ENCODE assay signal across 14 cellular contexts in genomic region chr13:103883698-103884097, GRCh38.
A peak's percentile ranks its signal among the peaks of the same experiment; 100 is the strongest.
DNase-seq lines count a peak whose midpoint lies in the region; ATAC-seq and TF ChIP-seq lines count a peak whose summit lies in the region.
"Had no signal": no experiment of that assay in that cellular context is flagged by ENCODE, and none has a peak within 500 bp of the region (broad histone marks: within the 10 kb centered on the region; RNA-seq: fewer than 3 reads in every experiment).

No MANE protein-coding gene starts in this region.

- TF ChIP-seq CTCF in Caco-2 (IDR thresholded peaks at IDR 0.05; ENCODE audit: insufficient read depth in 1 of 2, low read depth in 1 of 2, low read length in 1 of 2, severe bottlenecking in 1 of 2, unreplicated experiment in 1 of 2) (no peak), epithelial cell of esophagus (IDR thresholded peaks at IDR 0.05; ENCODE audit: insufficient read depth, low read depth, low read length, missing control alignments) (no peak), neural cell (IDR thresholded peaks at IDR 0.05; ENCODE audit: poor library complexity, severe bottlenecking) (no peak), left lung (IDR thresholded peaks at IDR 0.05) (no peak)

- no peaks in the 10 kb centered on the region for H3K36me3 Mint-ChIP-seq in Caco-2 (ENCODE audit: insufficient read depth, unreplicated experiment)
- H3K36me3 Mint-ChIP-seq: memory B cell had no signal

- peaks cover 14% of the 10 kb centered on the region for H3K4me1 Mint-ChIP-seq in Caco-2 (ENCODE audit: low read depth, unreplicated experiment)
- H3K4me1 Mint-ChIP-seq: activated CD4-positive, alpha-beta T cell treated with anti-CD3 and anti-CD28 coated beads, Interleukin-2, amount 10 ng/mL, durations not matched to agents 7 days and 5 days; memory B cell had no signal

- CTCF ChIA-PET in Caco-2 (lab: Charles Lee), result interaction anchor here (1.0 kb wide), 1 partner anchor 127 kb away, joined by 3 read pairs; no protein-coding TSS in a partner anchor

- H3K4me1 ChIP-seq in Caco-2, result peaks cover 8% of the 10 kb centered on the region; the same call in 1 of the 2 replicates
- peaks cover 0 to 4% of the 10 kb centered on the region in 2 donors for H3K4me1 ChIP-seq in left lung

- no peaks in the 10 kb centered on the region for H3K9me3 ChIP-seq in Caco-2
- H3K9me3 ChIP-seq in neural cell (ENCODE audit: low read length), result no peaks in the 10 kb centered on the region
- H3K9me3 ChIP-seq in left lung, result no peaks in the 10 kb centered on the region

- no peak for TF ChIP-seq EP300 in neural cell (conservative IDR thresholded peaks at IDR 0.05; ENCODE audit: poor library complexity, severe bottlenecking)

- H3K4me2 ChIP-seq in neural cell (ENCODE audit: low read length), result no peak overlapping the region

- H3F3A ChIP-seq in neural cell (ENCODE audit: insufficient read depth, low read length, poor library complexity, severe bottlenecking), result peaks cover 11% of the 10 kb centered on the region

- H3K27me3 Mint-ChIP-seq in Caco-2 (ENCODE audit: insufficient read depth, unreplicated experiment), result no peaks in the 10 kb centered on the region
- H3K27me3 Mint-ChIP-seq: activated CD4-positive, alpha-beta T cell treated with anti-CD3 and anti-CD28 coated beads, Interleukin-2, amount 10 ng/mL, durations not matched to agents 7 days and 5 days; memory B cell had no signal

- no TSS peak for BruUV-seq in Caco-2 (replicated peaks; lab: Mats Ljungman, UMichigan)

- ATAC-seq in left lung, result no peak

- no peak for TF ChIP-seq RAD21 in neural cell (conservative IDR thresholded peaks at IDR 0.05)

- POLR2A ChIA-PET in Caco-2 (lab: Charles Lee), result no interaction called here

- peak overlapping the region; percentile 19 for H3K4me3 Mint-ChIP-seq in Caco-2 (ENCODE audit: unreplicated experiment)
- H3K4me3 Mint-ChIP-seq: activated CD4-positive, alpha-beta T cell treated with anti-CD3 and anti-CD28 coated beads, Interleukin-2, amount 10 ng/mL, durations not matched to agents 7 days and 5 days; memory B cell had no signal

- H3K9me2 ChIP-seq in neural cell (ENCODE audit: insufficient read depth, low read length), result no peaks in the 10 kb centered on the region

- H3K9me3 Mint-ChIP-seq in Caco-2 (ENCODE audit: unreplicated experiment), result no peaks in the 10 kb centered on the region
- H3K9me3 Mint-ChIP-seq: activated CD4-positive, alpha-beta T cell treated with anti-CD3 and anti-CD28 coated beads, Interleukin-2, amount 10 ng/mL, durations not matched to agents 7 days and 5 days had no signal

- no peak overlapping the region for H2AFZ ChIP-seq in neural cell (ENCODE audit: low read depth, low read length)

- H3K27ac Mint-ChIP-seq in Caco-2 (ENCODE audit: unreplicated experiment), result no peak overlapping the region
- H3K27ac Mint-ChIP-seq: activated CD4-positive, alpha-beta T cell treated with anti-CD3 and anti-CD28 coated beads, Interleukin-2, amount 10 ng/mL, durations not matched to agents 7 days and 5 days; memory B cell had no signal

- H3K9ac ChIP-seq in neural cell (ENCODE audit: low read length), result no peak overlapping the region

- H3K79me2 ChIP-seq in neural cell (replicated peaks; ENCODE audit: insufficient read depth, low read length), result no peaks in the 10 kb centered on the region

- DNase-seq in Caco-2, result no peak
- peak; percentile 58 to 85 for DNase-seq in SHP77 (lab: John Stamatoyannopoulos, UW)
- peak; percentile 51 for DNase-seq in epithelial cell of esophagus (ENCODE audit: low read depth)
- DNase-seq in COLO668 (lab: John Stamatoyannopoulos, UW; ENCODE audit: unreplicated experiment), result no peak
- DNase-seq in GM03348 (ENCODE audit: low spot score), result no peak
- DNase-seq in left lung, result no peak
- no peak for DNase-seq in RPMI8226
- DNase-seq: activated CD4-positive, alpha-beta T cell treated with anti-CD3 and anti-CD28 coated beads, Interleukin-2, amount 10 ng/mL, durations not matched to agents 7 days and 5 days; DND-41; NCI-H2107; stimulated activated CD4-positive, alpha-beta T cell treated with anti-CD3 and anti-CD28 coated beads, Interleukin-1b, Interleukin-23, amount 100 ng/mL, for 48 hours; T-helper 1 cell had no signal

- intact Hi-C loops in Caco-2 (cut with micrococcal nuclease; ENCODE audit: unreplicated experiment), result loop anchor here (1.0 to 10.0 kb wide), 4 partner anchors 432 to 1321 kb away; no protein-coding TSS in a partner anchor
- intact Hi-C loops in left lung (cut with DNase I), result no loop called here

- no peaks in the 10 kb centered on the region for H3K36me3 ChIP-seq in Caco-2 (ENCODE audit: control insufficient read depth, insufficient read depth, low read length)
- H3K36me3 ChIP-seq in neural cell (ENCODE audit: insufficient read depth, low read length), result no peaks in the 10 kb centered on the region
- H3K36me3 ChIP-seq in left lung, result no peaks in the 10 kb centered on the region

- H4K20me1 ChIP-seq in neural cell (ENCODE audit: insufficient read depth), result no peaks in the 10 kb centered on the region

- peak overlapping the region; percentile 40 for H3K27ac ChIP-seq in neural cell (ENCODE audit: low read length)
- H3K27ac ChIP-seq in left lung, result no peak overlapping the region

- H3K27me3 ChIP-seq in Caco-2 (replicated peaks; ENCODE audit: control insufficient read depth, insufficient read depth, low read length) (no peaks in the 10 kb centered on the region), neural cell (ENCODE audit: insufficient read depth, low read depth, low read length) (no peaks in the 10 kb centered on the region), left lung (no peaks in the 10 kb centered on the region)

- H3K4me3 ChIP-seq in Caco-2 (ENCODE audit: low read depth, low read length), result no peak overlapping the region
- H3K4me3 ChIP-seq in epithelial cell of esophagus (ENCODE audit: low read length), result no peak overlapping the region
- H3K4me3 ChIP-seq in neural cell (ENCODE audit: low read length), result peak overlapping the region; percentile 18
- no peak overlapping the region for H3K4me3 ChIP-seq in left lung

TF ChIP-seq in neural cell, 6 proteins besides CTCF, POLR2A, EP300 and RAD21:
- TF ChIP-seq, protein P1, sequence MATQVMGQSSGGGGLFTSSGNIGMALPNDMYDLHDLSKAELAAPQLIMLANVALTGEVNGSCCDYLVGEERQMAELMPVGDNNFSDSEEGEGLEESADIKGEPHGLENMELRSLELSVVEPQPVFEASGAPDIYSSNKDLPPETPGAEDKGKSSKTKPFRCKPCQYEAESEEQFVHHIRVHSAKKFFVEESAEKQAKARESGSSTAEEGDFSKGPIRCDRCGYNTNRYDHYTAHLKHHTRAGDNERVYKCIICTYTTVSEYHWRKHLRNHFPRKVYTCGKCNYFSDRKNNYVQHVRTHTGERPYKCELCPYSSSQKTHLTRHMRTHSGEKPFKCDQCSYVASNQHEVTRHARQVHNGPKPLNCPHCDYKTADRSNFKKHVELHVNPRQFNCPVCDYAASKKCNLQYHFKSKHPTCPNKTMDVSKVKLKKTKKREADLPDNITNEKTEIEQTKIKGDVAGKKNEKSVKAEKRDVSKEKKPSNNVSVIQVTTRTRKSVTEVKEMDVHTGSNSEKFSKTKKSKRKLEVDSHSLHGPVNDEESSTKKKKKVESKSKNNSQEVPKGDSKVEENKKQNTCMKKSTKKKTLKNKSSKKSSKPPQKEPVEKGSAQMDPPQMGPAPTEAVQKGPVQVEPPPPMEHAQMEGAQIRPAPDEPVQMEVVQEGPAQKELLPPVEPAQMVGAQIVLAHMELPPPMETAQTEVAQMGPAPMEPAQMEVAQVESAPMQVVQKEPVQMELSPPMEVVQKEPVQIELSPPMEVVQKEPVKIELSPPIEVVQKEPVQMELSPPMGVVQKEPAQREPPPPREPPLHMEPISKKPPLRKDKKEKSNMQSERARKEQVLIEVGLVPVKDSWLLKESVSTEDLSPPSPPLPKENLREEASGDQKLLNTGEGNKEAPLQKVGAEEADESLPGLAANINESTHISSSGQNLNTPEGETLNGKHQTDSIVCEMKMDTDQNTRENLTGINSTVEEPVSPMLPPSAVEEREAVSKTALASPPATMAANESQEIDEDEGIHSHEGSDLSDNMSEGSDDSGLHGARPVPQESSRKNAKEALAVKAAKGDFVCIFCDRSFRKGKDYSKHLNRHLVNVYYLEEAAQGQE (IDR thresholded peaks at IDR 0.05; ENCODE audit: borderline replicate concordance), result no peak
- TF ChIP-seq EZH2 (IDR thresholded peaks at IDR 0.05; ENCODE audit: borderline replicate concordance, insufficient read depth, low read length, poor library complexity, severe bottlenecking) (no peak), POLR2AphosphoS5 (IDR thresholded peaks at IDR 0.05) (no peak), SMC3 (conservative IDR thresholded peaks at IDR 0.05; ENCODE audit: poor library complexity) (no peak), MXI1 (conservative IDR thresholded peaks at IDR 0.05; ENCODE audit: poor library complexity, severe bottlenecking) (no peak), TAF1 (IDR thresholded peaks at IDR 0.05; ENCODE audit: low read depth) (no peak)

Comparison
In these comparisons a context has a peak if more than half of its experiments do, and no peak if none do; other contexts are left out.
1. DNase-seq: peak in SHP77 (2 of 2) and epithelial cell of esophagus (single experiment); none in Caco-2 (0 of 2), COLO668 (single experiment), GM03348 (single experiment), left lung (0 of 2) and RPMI8226 (single experiment).